In the genomic region with DNA sequence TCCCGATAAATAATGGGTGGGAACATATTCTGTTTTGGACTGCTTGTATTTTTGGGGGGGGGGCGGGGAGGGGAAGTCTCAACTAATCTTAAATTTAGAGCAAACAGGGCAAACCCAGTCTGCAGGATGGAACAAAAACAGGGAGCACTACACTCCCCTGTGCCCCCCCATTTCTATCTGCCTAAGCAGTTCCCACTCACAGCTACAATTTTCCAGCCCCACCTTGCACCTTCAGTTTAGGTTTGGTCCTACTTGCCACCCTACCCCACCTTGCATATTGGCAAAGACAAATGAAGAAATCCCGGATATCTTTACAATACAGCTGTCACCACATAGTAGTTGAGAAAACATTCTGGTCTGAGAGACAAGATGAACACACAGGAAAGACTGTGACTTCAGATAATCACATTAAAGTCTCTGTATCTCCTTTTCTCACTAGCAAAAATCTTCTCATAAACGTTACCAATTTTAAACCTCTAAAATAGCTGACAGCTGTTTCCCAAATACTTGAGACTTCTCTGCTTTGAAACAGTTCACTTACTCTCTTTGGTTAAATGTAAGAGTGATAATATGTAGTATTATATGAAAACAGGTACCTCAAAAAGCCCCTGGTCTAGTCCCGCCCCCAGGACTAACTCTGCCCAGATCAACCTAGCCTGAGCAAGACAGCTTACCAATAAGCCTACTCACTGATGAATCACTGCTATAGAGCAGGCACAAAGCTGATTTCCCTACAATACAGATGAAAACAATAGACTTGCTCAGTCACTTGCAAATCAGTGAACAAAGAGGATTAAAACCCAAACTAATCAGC, we compare ENCODE assay signal across 8 cellular contexts. TPM values are rescaled to one million over a fixed set of nuclear protein-coding genes. Genes with fewer than 3 reads are reported as not detected.
DNase-seq lines count a peak whose midpoint lies in the region; ATAC-seq, FAIRE-seq and TF ChIP-seq lines count a peak whose summit lies in the region.

No MANE protein-coding gene starts in this region.

- ATAC-seq in GM19463 (IDR thresholded peaks at IDR 0.05; ENCODE audit: unreplicated experiment) (peak; percentile 49), HG03342 (IDR thresholded peaks at IDR 0.05; ENCODE audit: unreplicated experiment) (no peak)

- peaks cover 16% of the 10 kb centered on the region for H3K4me1 Mint-ChIP-seq in astrocyte (ENCODE audit: low read depth, unreplicated experiment)

- no peaks in the 10 kb centered on the region for H3K27me3 Mint-ChIP-seq in astrocyte (ENCODE audit: low read depth, unreplicated experiment)

- no peaks in the 10 kb centered on the region for H3K9me3 Mint-ChIP-seq in astrocyte (ENCODE audit: unreplicated experiment)

- no peaks in the 10 kb centered on the region for H3K27me3 ChIP-seq in astrocyte (ENCODE audit: insufficient read depth, low read length)

- H3K36me3 Mint-ChIP-seq in astrocyte (ENCODE audit: low read depth, unreplicated experiment) = peaks cover 5% of the 10 kb centered on the region

- no peak overlapping the region for H2AFZ ChIP-seq in OCI-LY7 (ENCODE audit: low read length)
- no peak overlapping the region for H2AFZ ChIP-seq in astrocyte (ENCODE audit: low read depth, low read length)

- intact Hi-C loops in OCI-LY7 (cut with micrococcal nuclease; ENCODE audit: unreplicated experiment) = no loop called here

- H3K79me2 ChIP-seq in OCI-LY7 (ENCODE audit: insufficient read depth, low read depth, low read length) (no peaks in the 10 kb centered on the region), astrocyte (ENCODE audit: insufficient read depth, low read length) (no peaks in the 10 kb centered on the region)

- BruUV-seq in OCI-LY7 (replicated peaks; lab: Mats Ljungman, UMichigan) = no TSS peak

- POLR2A ChIA-PET in OCI-LY7 (lab: Charles Lee) = interaction anchor here (0.6 to 1.9 kb wide), 5 partner anchors 9 to 266 kb away, joined by 3 to 11 read pairs (median 3); no protein-coding TSS in a partner anchor

- H3K9me3 ChIP-seq in OCI-LY7 (ENCODE audit: low read length) (no peaks in the 10 kb centered on the region), astrocyte (ENCODE audit: insufficient read depth, low read depth, low read length) (no peaks in the 10 kb centered on the region)

- H3K4me2 ChIP-seq in OCI-LY7 (ENCODE audit: low read length) (peak overlapping the region; percentile 17; the same call in 1 of the 2 replicates), astrocyte (ENCODE audit: low read length) (no peak overlapping the region)

- DNase-seq in OCI-LY7 (ENCODE audit: low spot score) (peak; percentile 11), astrocyte (ENCODE audit: low read depth) (peak; percentile 28), NCI-H1436 treated with DMSO at 0.1 percent for 48 hours (lab: John Stamatoyannopoulos, UW) (no peak), NCI-H345 (lab: John Stamatoyannopoulos, UW) (no peak), DMS79 treated with DMSO at 0.1 percent for 48 hours (lab: John Stamatoyannopoulos, UW) (no peak)
- peak; percentile 21 to 26 (median 25) for DNase-seq in stimulated activated CD4-positive, alpha-beta T cell treated with anti-CD3 and anti-CD28 coated beads, TNF-alpha, amount 100 ng/mL, for 4 hours (ENCODE audit: low read depth in 3 of 3)

- H3K27ac Mint-ChIP-seq in astrocyte (ENCODE audit: unreplicated experiment) = no peak overlapping the region

- H3K36me3 ChIP-seq in OCI-LY7 (ENCODE audit: insufficient read depth, low read length) (peaks cover 14% of the 10 kb centered on the region), astrocyte (ENCODE audit: insufficient read depth, low read length) (no peaks in the 10 kb centered on the region)

- no peak for FAIRE-seq in astrocyte (lab: Jason Lieb, UNC)

- no peak overlapping the region for H3K4me3 Mint-ChIP-seq in astrocyte (ENCODE audit: unreplicated experiment)

- H3K4me1 ChIP-seq in OCI-LY7 (ENCODE audit: insufficient read depth, low read length, poor library complexity, severe bottlenecking) = peaks cover 35% of the 10 kb centered on the region
- peaks cover 7% of the 10 kb centered on the region for H3K4me1 ChIP-seq in astrocyte (ENCODE audit: insufficient read depth, low read length)

- CTCF ChIA-PET in OCI-LY7 (lab: Charles Lee; ENCODE audit: unreplicated experiment) = interaction anchor here (1.0 kb wide), 1 partner anchor 423 kb away, joined by 3 read pairs; no protein-coding TSS in a partner anchor

- TF ChIP-seq CTCF in OCI-LY7 (conservative IDR thresholded peaks at IDR 0.05; ENCODE audit: low read length) (no peak), astrocyte (IDR thresholded peaks at IDR 0.05; ENCODE audit: insufficient read depth, low read depth, low read length) (no peak)

- H3K4me3 ChIP-seq in OCI-LY7 (ENCODE audit: low read depth, low read length, poor library complexity, severe bottlenecking) (no peak overlapping the region), astrocyte (ENCODE audit: insufficient read depth, low read depth, low read length) (no peak overlapping the region)

- H4K20me1 ChIP-seq in OCI-LY7 (ENCODE audit: insufficient read depth, low read length) (no peaks in the 10 kb centered on the region), astrocyte (ENCODE audit: insufficient read depth, low read length) (no peaks in the 10 kb centered on the region)

- H3K27ac ChIP-seq in OCI-LY7 (ENCODE audit: low read depth, low read length, poor library complexity, severe bottlenecking) = peak overlapping the region; percentile 13
- no peak overlapping the region for H3K27ac ChIP-seq in astrocyte (ENCODE audit: low read depth, low read length)

- H3K9me2 ChIP-seq in OCI-LY7 (ENCODE audit: insufficient read depth, low read length) = no peaks in the 10 kb centered on the region

- H3K9ac ChIP-seq in astrocyte (ENCODE audit: low read length) = no peak overlapping the region

RNA-seq across cellular contexts. Expression of a gene that starts 5.2 kb away (rescaled TPM):
- total RNA-seq in OCI-LY7 (2014; rRNA removed; shearing (Covaris generic)) = 39.6 and 54.4 TPM in 2 replicates
- total RNA-seq in OCI-LY7 (2022) (50.8 and 53.3 TPM in 2 replicates), astrocyte (14.1 and 14.9 TPM in 2 replicates)

Comparison
In these comparisons a context has a peak if more than half of its experiments do, and no peak if none do; other contexts are left out.
1. DNase-seq: peak in OCI-LY7 (single experiment), astrocyte (single experiment) and stimulated activated CD4-positive, alpha-beta T cell treated with anti-CD3 and anti-CD28 coated beads, TNF-alpha, amount 100 ng/mL, for 4 hours (3 of 3); none in NCI-H1436 treated with DMSO at 0.1 percent for 48 hours (single experiment), NCI-H345 (single experiment) and DMS79 treated with DMSO at 0.1 percent for 48 hours (single experiment).